In genomic region chr6:89479902-89480301, GRCh38 we compare ENCODE assay signal across 24 cellular contexts.
"Had no signal": no experiment of that assay in that cellular context is flagged by ENCODE, and none has a peak within 500 bp of the region (broad histone marks: within the 10 kb centered on the region; RNA-seq: fewer than 3 reads in every experiment).

No MANE protein-coding gene starts in this region.

- ATAC-seq: activated CD8-positive, alpha-beta memory T cell treated with anti-CD3 and anti-CD28 coated beads, Interleukin-2, amount 10 ng/mL, durations not matched to agents 7 days and 5 days; activated naive CD4-positive, alpha-beta T cell treated with anti-CD3 and anti-CD28 coated beads, Interleukin-2, amount 50 U/mL, for 72 hours; Right ventricle myocardium inferior; T-cell had no signal

- H3K4me3 Mint-ChIP-seq: activated CD8-positive, alpha-beta memory T cell treated with anti-CD3 and anti-CD28 coated beads, Interleukin-2, amount 10 ng/mL, durations not matched to agents 7 days and 5 days; activated T-cell treated with anti-CD3 and anti-CD28 coated beads, Interleukin-2, amount 50 U/mL, for 24 hours; T-cell had no signal

- DNase-seq: activated CD4-positive, CD25-positive, alpha-beta regulatory T cell; activated CD8-positive, alpha-beta memory T cell treated with anti-CD3 and anti-CD28 coated beads, Interleukin-2, amount 10 ng/mL, durations not matched to agents 7 days and 5 days; activated effector memory CD4-positive, alpha-beta T cell treated with anti-CD3 and anti-CD28 coated beads, Interleukin-2, amount 50 U/mL, for 16 hours; activated naive CD4-positive, alpha-beta T cell treated with Interleukin-2 at 50 U/mL for 16 hours; activated T-cell treated with anti-CD3 and anti-CD28 coated beads, Interleukin-2, amount 50 U/mL, for 24 hours; brain microvascular endothelial cell; cerebellar nuclear complex; colonic mucosa; MG63; NCI-H1092 treated with DMSO at 0.1 percent for 48 hours; NCI-H1417 treated with DMSO at 0.1 percent for 48 hours; NCI-H1694; NCI-H2029; NCI-H2107; NCI-H2171 treated with DMSO at 0.1 percent for 48 hours; NCI-H226; NCI-H526; NCI-H82; RPMI8226; T-cell; T-helper 2 cell; T1000 had no signal

- H3K27ac Mint-ChIP-seq: activated CD8-positive, alpha-beta memory T cell treated with anti-CD3 and anti-CD28 coated beads, Interleukin-2, amount 10 ng/mL, durations not matched to agents 7 days and 5 days; activated naive CD4-positive, alpha-beta T cell treated with anti-CD3 and anti-CD28 coated beads, Interleukin-2, amount 50 U/mL, for 72 hours; activated T-cell treated with anti-CD3 and anti-CD28 coated beads, Interleukin-2, amount 50 U/mL, for 24 hours; T-cell had no signal

- H3K9me3 Mint-ChIP-seq: activated T-cell treated with anti-CD3 and anti-CD28 coated beads, Interleukin-2, amount 50 U/mL, for 24 hours; T-cell had no signal

- H3K27me3 Mint-ChIP-seq: activated T-cell treated with anti-CD3 and anti-CD28 coated beads, Interleukin-2, amount 50 U/mL, for 24 hours had no signal

- H3K36me3 Mint-ChIP-seq: activated naive CD4-positive, alpha-beta T cell treated with anti-CD3 and anti-CD28 coated beads, Interleukin-2, amount 50 U/mL, for 72 hours had no signal
